ENCODE assay signal across 8 cellular contexts in the genomic region with DNA sequence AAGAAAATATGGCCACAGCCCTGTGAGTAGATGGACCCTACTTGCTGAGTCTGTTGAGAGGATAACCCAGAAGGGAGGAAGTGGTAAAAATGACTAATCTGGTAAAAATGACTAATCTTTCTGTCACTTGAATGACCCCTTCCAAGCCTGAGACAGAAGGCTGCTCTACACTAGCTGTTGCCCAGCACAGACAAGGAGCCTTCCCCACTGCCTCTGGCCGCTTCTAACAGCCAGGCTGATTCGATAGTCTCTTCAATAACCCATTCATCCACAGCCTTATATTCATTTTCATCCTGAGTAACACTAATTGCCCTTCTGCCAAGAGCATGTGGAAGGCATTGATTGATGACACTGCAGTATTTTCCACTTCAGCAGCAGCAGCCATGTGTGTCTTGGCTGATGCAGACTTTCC. TPM values are rescaled to one million over a fixed set of nuclear protein-coding genes. Genes with fewer than 3 reads are reported as not detected.
A peak's percentile ranks its signal among the peaks of the same experiment; 100 is the strongest.
DNase-seq lines count a peak whose midpoint lies in the region; ATAC-seq and TF ChIP-seq lines count a peak whose summit lies in the region.

No MANE protein-coding gene starts in this region.

- no peaks in the 10 kb centered on the region for H3K9me3 ChIP-seq in OCI-LY3 (ENCODE audit: insufficient read depth, low read length)

- peaks cover 2% of the 10 kb centered on the region for H3K4me1 Mint-ChIP-seq in activated CD4-positive, alpha-beta T cell treated with anti-CD3 and anti-CD28 coated beads, Interleukin-2, amount 10 ng/mL, durations not matched to agents 7 days and 5 days
- peaks cover 3% of the 10 kb centered on the region for H3K4me1 Mint-ChIP-seq in glutamatergic neuron (ENCODE audit: low read depth, unreplicated experiment)

- intact Hi-C loops in head of caudate nucleus (cut with DNase I): no loop called here

- H3K27me3 Mint-ChIP-seq in activated CD4-positive, alpha-beta T cell treated with anti-CD3 and anti-CD28 coated beads, Interleukin-2, amount 10 ng/mL, durations not matched to agents 7 days and 5 days: no peaks in the 10 kb centered on the region
- H3K27me3 Mint-ChIP-seq in glutamatergic neuron (ENCODE audit: unreplicated experiment): peaks cover 4% of the 10 kb centered on the region

- H3K36me3 ChIP-seq in OCI-LY3 (replicated peaks; ENCODE audit: low read depth, low read length): no peaks in the 10 kb centered on the region

- DNase-seq in activated CD4-positive, alpha-beta T cell treated with anti-CD3 and anti-CD28 coated beads for 48 hours: peak; percentile 2
- no peak for DNase-seq in activated CD4-positive, alpha-beta T cell treated with anti-CD3 and anti-CD28 coated beads, Interleukin-2, amount 10 ng/mL, durations not matched to agents 7 days and 5 days
- DNase-seq in glutamatergic neuron: no peak
- DNase-seq in NCI-H2107 (lab: John Stamatoyannopoulos, UW): no peak
- DNase-seq in head of caudate nucleus: no peak
- no peak for DNase-seq in activated naive CD4-positive, alpha-beta T cell (lab: John Stamatoyannopoulos, UW)

- H3K4me3 ChIP-seq in OCI-LY3 (ENCODE audit: low read length): no peak overlapping the region

- POLR2A ChIA-PET in activated CD4-positive, alpha-beta T cell treated with anti-CD3 and anti-CD28 coated beads, Interleukin-2, amount 10 ng/mL, durations not matched to agents 7 days and 5 days (lab: Charles Lee): no interaction called here

- H2AFZ ChIP-seq in OCI-LY3 (ENCODE audit: low read depth, low read length): no peak overlapping the region

- peaks cover 12% of the 10 kb centered on the region for H3K4me1 ChIP-seq in OCI-LY3 (ENCODE audit: low read length)

- H3K4me2 ChIP-seq in OCI-LY3 (ENCODE audit: low read length): peak overlapping the region; percentile 30

- CTCF ChIA-PET in activated CD4-positive, alpha-beta T cell treated with anti-CD3 and anti-CD28 coated beads, Interleukin-2, amount 10 ng/mL, durations not matched to agents 7 days and 5 days (lab: Charles Lee): interaction anchor here (0.8 to 1.2 kb wide), 2 partner anchors 11 to 322 kb away, joined by 3 to 4 read pairs; no protein-coding TSS in a partner anchor

- H3K27ac Mint-ChIP-seq in activated CD4-positive, alpha-beta T cell treated with anti-CD3 and anti-CD28 coated beads, Interleukin-2, amount 10 ng/mL, durations not matched to agents 7 days and 5 days: no peak overlapping the region
- H3K27ac Mint-ChIP-seq in glutamatergic neuron (ENCODE audit: unreplicated experiment): peak overlapping the region; percentile 46

- no peak overlapping the region for H3K4me3 Mint-ChIP-seq in activated CD4-positive, alpha-beta T cell treated with anti-CD3 and anti-CD28 coated beads, Interleukin-2, amount 10 ng/mL, durations not matched to agents 7 days and 5 days
- no peak overlapping the region for H3K4me3 Mint-ChIP-seq in glutamatergic neuron (ENCODE audit: unreplicated experiment)

- no peak overlapping the region for H3K27ac ChIP-seq in OCI-LY3 (ENCODE audit: low read length)

- H3K9ac ChIP-seq in OCI-LY3 (ENCODE audit: low read length): no peak overlapping the region

- H3K27me3 ChIP-seq in OCI-LY3 (ENCODE audit: low read depth, low read length): no peaks in the 10 kb centered on the region

- H3K79me2 ChIP-seq in OCI-LY3 (ENCODE audit: low read length): no peaks in the 10 kb centered on the region

- no peaks in the 10 kb centered on the region for H3K9me3 Mint-ChIP-seq in activated CD4-positive, alpha-beta T cell treated with anti-CD3 and anti-CD28 coated beads, Interleukin-2, amount 10 ng/mL, durations not matched to agents 7 days and 5 days
- H3K9me3 Mint-ChIP-seq in glutamatergic neuron (ENCODE audit: unreplicated experiment): peaks cover 3% of the 10 kb centered on the region

- ATAC-seq in HG02938 (IDR thresholded peaks at IDR 0.05; ENCODE audit: unreplicated experiment): peak; percentile 100

- H3K36me3 Mint-ChIP-seq in activated CD4-positive, alpha-beta T cell treated with anti-CD3 and anti-CD28 coated beads, Interleukin-2, amount 10 ng/mL, durations not matched to agents 7 days and 5 days (ENCODE audit: low read depth): no peaks in the 10 kb centered on the region
- no peaks in the 10 kb centered on the region for H3K36me3 Mint-ChIP-seq in glutamatergic neuron (ENCODE audit: unreplicated experiment)

- no peaks in the 10 kb centered on the region for H4K20me1 ChIP-seq in OCI-LY3 (ENCODE audit: insufficient read depth, low read length)

- TF ChIP-seq CTCF in OCI-LY3 (IDR thresholded peaks at IDR 0.05; ENCODE audit: low read depth, low read length) (no peak), glutamatergic neuron (IDR thresholded peaks at IDR 0.05; ENCODE audit: partially characterized antibody, unreplicated experiment) (no peak)

RNA-seq across cellular contexts. Expression of a gene that starts 18.4 kb away (rescaled TPM):
- not detected for total RNA-seq in activated CD4-positive, alpha-beta T cell treated with anti-CD3 and anti-CD28 coated beads, Interleukin-2, amount 10 ng/mL, durations not matched to agents 7 days and 5 days
- not detected for total RNA-seq in glutamatergic neuron (ENCODE audit: unreplicated experiment)
